ENCODE assay signal across 8 cellular contexts in genomic region chr11:45917623-45918330, GRCh38. TPM values are rescaled to one million over a fixed set of nuclear protein-coding genes. Genes with fewer than 3 reads are reported as not detected.
DNase-seq lines count a peak whose midpoint lies in the region; ATAC-seq and TF ChIP-seq lines count a peak whose summit lies in the region.

PEX16 (minus strand) TSS chr11:45917877; CDS start chr11:45917811, 66 bp downstream.

- H3K27me3 ChIP-seq in AG04450 (ENCODE audit: control insufficient read depth, insufficient read depth, low read length) = peaks cover 20% of the 10 kb centered on the region

- peaks cover 3% of the 10 kb centered on the region; the same call in 1 of the 2 replicates for H3K36me3 Mint-ChIP-seq in WTC11
- H3K36me3 Mint-ChIP-seq in immature natural killer cell = no peaks in the 10 kb centered on the region

- peak within 1 kb of the TSS; percentile 93 for H3K4me3 Mint-ChIP-seq in WTC11
- H3K4me3 Mint-ChIP-seq in immature natural killer cell = peak within 1 kb of the TSS; percentile 89 to 97 (median 94)

- H3K27ac ChIP-seq in AG04450 (ENCODE audit: low read depth, low read length) = peak within 1 kb of the TSS; percentile 89

- DNase-seq in AG04450 (ENCODE audit: low read depth, low spot score) = peak; percentile 100
- DNase-seq in NCI-H226 = peak; percentile 99
- peak; percentile 94 for DNase-seq in WTC11 (ENCODE audit: low spot score)
- peak; percentile 100 for DNase-seq in cardiac fibroblast (ENCODE audit: low read depth in 2 of 2)
- DNase-seq in immature natural killer cell = peak; percentile 96 to 98 (median 98)
- peak; percentile 98 for DNase-seq in smooth muscle cell of the brain vasculature (ENCODE audit: low read depth, low spot score)

- CTCF ChIA-PET in AG04450 (lab: Charles Lee) = interaction anchor here (1.5 to 3.1 kb wide), 2 partner anchors 44 to 75 kb away, joined by 4 to 8 read pairs; no protein-coding TSS in a partner anchor
- CTCF ChIA-PET in WTC11 (lab: Charles Lee) = interaction anchor here (0.9 to 1.7 kb wide), 10 partner anchors 17 to 146 kb away, joined by 3 to 17 read pairs (median 4); partner anchors contain the start of gene CRY2

- no peak for TF ChIP-seq CTCF in AG04450 (IDR thresholded peaks at IDR 0.05; ENCODE audit: low read depth, low read length)
- no peak for TF ChIP-seq CTCF in WTC11 (IDR thresholded peaks at IDR 0.05)
- no peak for TF ChIP-seq CTCF in cardiac fibroblast (IDR thresholded peaks at IDR 0.05; ENCODE audit: low read depth, low read length)

- POLR2A ChIA-PET in AG04450 (lab: Yijun Ruan, JAX) (interaction anchor here (0.7 to 1.6 kb wide), 9 partner anchors 9 to 112 kb away, joined by 3 to 6 read pairs (median 3); partner anchors contain the start of genes CRY2 and SLC35C1), WTC11 (lab: Charles Lee) (interaction anchor here (0.6 to 1.7 kb wide), 12 partner anchors 11 to 325 kb away, joined by 3 to 8 read pairs (median 3); no protein-coding TSS in a partner anchor)

- no peaks in the 10 kb centered on the region for H3K9me3 Mint-ChIP-seq in WTC11
- H3K9me3 Mint-ChIP-seq in immature natural killer cell = no peaks in the 10 kb centered on the region

- H3K4me3 ChIP-seq in AG04450 (ENCODE audit: low read depth, low read length) = peak within 1 kb of the TSS; percentile 96
- peak within 1 kb of the TSS; percentile 63 to 94 for H3K4me3 ChIP-seq in cardiac fibroblast (replicated peaks in 1 of 2; ENCODE audit: low read depth in 2 of 2, low read length in 2 of 2)

- peak within 1 kb of the TSS; percentile 96 for H3K27ac Mint-ChIP-seq in WTC11
- peak within 1 kb of the TSS; percentile 89 to 99 (median 96) for H3K27ac Mint-ChIP-seq in immature natural killer cell

- peaks cover 32% of the 10 kb centered on the region for H3K4me1 Mint-ChIP-seq in WTC11
- peaks cover 46 to 47% of the 10 kb centered on the region in 2 donors for H3K4me1 Mint-ChIP-seq in immature natural killer cell

- peaks cover 2% of the 10 kb centered on the region; the same call in 1 of the 2 replicates for H3K27me3 Mint-ChIP-seq in WTC11 (ENCODE audit: low read depth)
- H3K27me3 Mint-ChIP-seq in immature natural killer cell (ENCODE audit: low read depth in 3 of 3) = peaks cover 4 to 15% (median 9%) of the 10 kb centered on the region in 3 donors

- ATAC-seq in GM18909 (IDR thresholded peaks at IDR 0.05; ENCODE audit: poor library complexity, unreplicated experiment) (peak; percentile 89), HG03175 (IDR thresholded peaks at IDR 0.05; ENCODE audit: unreplicated experiment) (peak; percentile 84), WTC11 (peak; percentile 68)

- peaks cover 5% of the 10 kb centered on the region; the same call in 1 of the 2 replicates for H3K9me3 ChIP-seq in AG04450 (ENCODE audit: control insufficient read depth, insufficient read depth, low read length)

TF ChIP-seq in WTC11, 78 proteins besides CTCF, POLR2A, EP300 and RAD21:
- TF ChIP-seq GABPB1 (CRISPR knock-in tag; IDR thresholded peaks at IDR 0.05) (peak; percentile 51; the same call in 1 of the 2 replicates), ETV6 (CRISPR knock-in tag; IDR thresholded peaks at IDR 0.05) (0 out of 2 replicates have a peak, but pooled peaks have one; percentile 28), MXD4 (CRISPR knock-in tag; IDR thresholded peaks at IDR 0.05; ENCODE audit: borderline replicate concordance) (no peak), CREM (CRISPR knock-in tag; IDR thresholded peaks at IDR 0.05) (0 out of 2 replicates have a peak, but pooled peaks have one; percentile 27), TEAD1 (CRISPR knock-in tag; IDR thresholded peaks at IDR 0.05) (peak; percentile 30; the same call in 1 of the 2 replicates), NR2C2 (CRISPR knock-in tag; IDR thresholded peaks at IDR 0.05) (0 out of 2 replicates have a peak, but pooled peaks have one; percentile 44), ZBTB21 (CRISPR knock-in tag; IDR thresholded peaks at IDR 0.05; ENCODE audit: borderline replicate concordance) (no peak), CDX4 (CRISPR knock-in tag; IDR thresholded peaks at IDR 0.05; ENCODE audit: borderline replicate concordance) (no peak), ZNF232 (CRISPR knock-in tag; IDR thresholded peaks at IDR 0.05) (0 out of 2 replicates have a peak, but pooled peaks have one; percentile 56), ZNF512 (CRISPR knock-in tag; IDR thresholded peaks at IDR 0.05; ENCODE audit: borderline replicate concordance) (no peak), NFE2L1 (CRISPR knock-in tag; IDR thresholded peaks at IDR 0.05) (no peak), NR1H2 (CRISPR knock-in tag; IDR thresholded peaks at IDR 0.05) (no peak), ARID4B (CRISPR knock-in tag; IDR thresholded peaks at IDR 0.05; ENCODE audit: borderline replicate concordance) (peak; percentile 70; the same call in 1 of the 2 replicates), SP1 (CRISPR knock-in tag; conservative IDR thresholded peaks at IDR 0.05) (peak; percentile 77), TP53 (CRISPR knock-in tag; IDR thresholded peaks at IDR 0.05) (no peak), OVOL2 (CRISPR knock-in tag; IDR thresholded peaks at IDR 0.05; ENCODE audit: borderline replicate concordance) (no peak), KAT7 (CRISPR knock-in tag; IDR thresholded peaks at IDR 0.05; ENCODE audit: borderline replicate concordance) (0 out of 2 replicates have a peak, but pooled peaks have one; percentile 12), ATF1 (CRISPR knock-in tag; IDR thresholded peaks at IDR 0.05) (no peak)

RNA-seq across cellular contexts. Expression of gene PEX16, which starts in this region (rescaled TPM):
- polyA plus RNA-seq in AG04450 (2011; rRNA removed) = 16.0 and 18.8 TPM in 2 replicates
- polyA minus RNA-seq in AG04450 (2011; rRNA and poly(A)+ RNA removed) = 9.3 and 14.4 TPM in 2 replicates
- 35.8 to 39.3 TPM (median 36.0 TPM) in 3 replicates for total RNA-seq in WTC11 (2021)
- 10 to 100 TPM; 51.0 to 69.9 (median 51.2) TPM for polyA plus RNA-seq in immature natural killer cell

Comparison
In these comparisons a context has a peak if more than half of its experiments do, and no peak if none do; other contexts are left out.
1. Peak in every context shown above with its lines: DNase-seq, ATAC-seq, H3K4me3 ChIP-seq and H3K27ac ChIP-seq.